In genomic region chr5:2373631-2374030, GRCh38 we compare ENCODE assay signal across 5 cellular contexts.
"Had no signal": no experiment of that assay in that cellular context is flagged by ENCODE, and none has a peak within 500 bp of the region (broad histone marks: within the 10 kb centered on the region; RNA-seq: fewer than 3 reads in every experiment).

No MANE protein-coding gene starts in this region.

- H3K36me3 Mint-ChIP-seq: IgD-negative memory B cell had no signal

- H3K27ac ChIP-seq: GM23248 had no signal

- H3K27ac Mint-ChIP-seq: IgD-negative memory B cell had no signal

- H3K4me3 Mint-ChIP-seq: H9, IgD-negative memory B cell had no signal

- H2AFZ ChIP-seq: GM23248 had no signal

- DNase-seq: GM23248, GOT3, H9, HCEC 1CT had no signal

- H3K4me3 ChIP-seq: GM23248 had no signal

- H3K27me3 Mint-ChIP-seq: IgD-negative memory B cell had no signal

- H3K9ac ChIP-seq: GM23248 had no signal
